In genomic region chr7:107946451-107946850, GRCh38 we compare ENCODE assay signal across 17 cellular contexts. TPM values are rescaled to one million over a fixed set of nuclear protein-coding genes. Genes with fewer than 3 reads are reported as not detected.
DNase-seq lines count a peak whose midpoint lies in the region; ATAC-seq, FAIRE-seq and TF ChIP-seq lines count a peak whose summit lies in the region.
"Had no signal": no experiment of that assay in that cellular context is flagged by ENCODE, and none has a peak within 500 bp of the region (broad histone marks: within the 10 kb centered on the region; RNA-seq: fewer than 3 reads in every experiment).

No MANE protein-coding gene starts in this region.

- H3K36me3 ChIP-seq in GM23248 (ENCODE audit: low read depth) (peaks cover 39% of the 10 kb centered on the region), gastrocnemius medialis (peaks cover 0 to 7% of the 10 kb centered on the region in 2 donors)

- H2AFZ ChIP-seq in GM23248: no peak overlapping the region

- DNase-seq in GM23248: peak; percentile 68
- peak; percentile 63 for DNase-seq in astrocyte of the hippocampus (ENCODE audit: low read depth, low spot score)
- DNase-seq in fibroblast of the aortic adventitia (ENCODE audit: low read depth): peak; percentile 48
- no peak for DNase-seq in sciatic nerve (ENCODE audit: low spot score)
- no peak for DNase-seq in D721Med (ENCODE audit: insufficient read length, low spot score)
- DNase-seq in SIG-M5 treated with dmso at 0.1 percent for 504 hours (lab: John Stamatoyannopoulos, UW; ENCODE audit: unreplicated experiment): no peak
- no peak for DNase-seq in gastrocnemius medialis
- no peak for DNase-seq in anterior cingulate cortex (lab: John Stamatoyannopoulos, UW)
- DNase-seq: activated CD4-positive, alpha-beta T cell treated with anti-CD3 and anti-CD28 coated beads for 4 hours; activated CD8-positive, alpha-beta memory T cell treated with anti-CD3 and anti-CD28 coated beads, Interleukin-2, amount 50 U/mL, for 48 hours; activated naive CD4-positive, alpha-beta T cell treated with anti-CD3 and anti-CD28 coated beads for 36 hours; stimulated activated naive CD4-positive, alpha-beta T cell had no signal

- in situ Hi-C loops in GM23248 (cut with MboI) (no loop called here), gastrocnemius medialis (cut with MboI; ENCODE audit: low sequenced_read_pairs in 4 of 4) (no loop called here)

- WGBS in GM23248 (ENCODE audit: low coverage in 1 of 2, low lambda C conversion rate in 2 of 2, missing lambda C conversion rate in 2 of 2), 2 experiments: 20 to 31% methylated on average over 2 of the region's 2 CpGs

- 0 out of 2 replicates have a peak, but pooled peaks cover 6% of the 10 kb centered on the region for H3K79me2 ChIP-seq in GM23248 (ENCODE audit: insufficient read depth)

- H3F3A ChIP-seq in GM23248 (ENCODE audit: insufficient read depth): peaks cover 68% of the 10 kb centered on the region

- H4K20me1 ChIP-seq in GM23248 (ENCODE audit: insufficient read depth): no peaks in the 10 kb centered on the region

- intact Hi-C loops in sciatic nerve (cut with DNase I) (no loop called here), gastrocnemius medialis (cut with DNase I; ENCODE audit: low total_unique reads) (no loop called here)

- no peaks in the 10 kb centered on the region for H3K9me3 ChIP-seq in GM23248 (ENCODE audit: low read depth)
- H3K9me3 ChIP-seq in gastrocnemius medialis: no peaks in the 10 kb centered on the region
- H3K9me3 ChIP-seq: neutrophil, SJSA1 had no signal

- H3K4me3 ChIP-seq in GM23248 (peak overlapping the region; percentile 6; the same call in 1 of the 2 replicates), fibroblast of the aortic adventitia (ENCODE audit: low read depth, low read length) (no peak overlapping the region), gastrocnemius medialis (no peak overlapping the region)
- H3K4me3 ChIP-seq: SJSA1 had no signal

- H3K9ac ChIP-seq in GM23248: no peak overlapping the region

- H3K4me2 ChIP-seq in GM23248 (ENCODE audit: unreplicated experiment): peak overlapping the region; percentile 69

- TF ChIP-seq POLR2A in gastrocnemius medialis (IDR thresholded peaks at IDR 0.05): no peak

- H3K4me1 ChIP-seq in GM23248 (ENCODE audit: insufficient read depth) (peaks cover 48% of the 10 kb centered on the region), gastrocnemius medialis (peaks cover 0 to 10% of the 10 kb centered on the region in 2 donors)

- FAIRE-seq in D721Med (lab: Jason Lieb, UNC): no peak
- FAIRE-seq: frontal cortex, GM18507 had no signal

- H3K27me3 ChIP-seq in GM23248 (replicated peaks; ENCODE audit: insufficient read depth) (no peaks in the 10 kb centered on the region), gastrocnemius medialis (no peaks in the 10 kb centered on the region)
- H3K27me3 ChIP-seq: neutrophil, SJSA1 had no signal

- peak overlapping the region; percentile 62 for H3K27ac ChIP-seq in GM23248
- no peak overlapping the region for H3K27ac ChIP-seq in gastrocnemius medialis
- H3K27ac ChIP-seq: neutrophil, SJSA1 had no signal

- ATAC-seq in sciatic nerve: peak; percentile 11
- ATAC-seq in gastrocnemius medialis: no peak

- H3K9me2 ChIP-seq in GM23248 (ENCODE audit: insufficient read depth): no peaks in the 10 kb centered on the region

- TF ChIP-seq CTCF in fibroblast of the aortic adventitia (IDR thresholded peaks at IDR 0.05; ENCODE audit: insufficient read depth, low read length): no peak
- no peak for TF ChIP-seq CTCF in D721Med (IDR thresholded peaks at IDR 0.05; ENCODE audit: insufficient read depth, missing control alignments)
- TF ChIP-seq CTCF in gastrocnemius medialis (IDR thresholded peaks at IDR 0.05 in 4 of 5, conservative IDR thresholded peaks at IDR 0.05 in 1 of 5): no peak

RNA-seq across cellular contexts. Expression of gene DLD, which starts 55.5 kb away (rescaled TPM):
- 80.1 and 84.5 TPM in 2 replicates for total RNA-seq in GM23248 (2014; rRNA removed; shearing (Covaris generic))
- 97.1 and 99.4 TPM in 2 replicates for polyA plus RNA-seq in GM23248 (2016; fragmentation: Nextera tagmentation; extraction: Ambion mirVana)
- total RNA-seq in fibroblast of the aortic adventitia (ENCODE audit: low replicate concordance) (71.9 and 85.7 TPM in 2 replicates), sciatic nerve (60.9 TPM), gastrocnemius medialis (100 to 1,000 TPM; 110 to 157 (median 146) TPM)

RNA-seq across cellular contexts. Expression of gene LAMB1, which starts 56.5 kb away (rescaled TPM):
- total RNA-seq in GM23248 (2014; rRNA removed; shearing (Covaris generic)): 135 and 166 TPM in 2 replicates
- 107 and 108 TPM in 2 replicates for polyA plus RNA-seq in GM23248 (2016; fragmentation: Nextera tagmentation; extraction: Ambion mirVana)
- 332 and 467 TPM in 2 replicates for total RNA-seq in fibroblast of the aortic adventitia (ENCODE audit: low replicate concordance)
- 303 TPM for total RNA-seq in sciatic nerve
- total RNA-seq in gastrocnemius medialis: 10 to 100 TPM; 14.5 to 56.6 (median 29.8) TPM
- polyA plus RNA-seq: IgD-negative memory B cell had no signal

Comparison
In these comparisons a context has a peak if more than half of its experiments do, and no peak if none do; other contexts are left out.
1. DNase-seq: peak in GM23248 (single experiment), astrocyte of the hippocampus (single experiment) and fibroblast of the aortic adventitia (single experiment); none in sciatic nerve (single experiment), D721Med (single experiment), SIG-M5 treated with dmso at 0.1 percent for 504 hours (single experiment), gastrocnemius medialis (0 of 2) and anterior cingulate cortex (0 of 58).